Comparison of ENCODE assay signal across 11 cellular contexts in genomic region chr1:36096500-36097412, GRCh38. TPM values are rescaled to one million over a fixed set of nuclear protein-coding genes. Genes with fewer than 3 reads are reported as not detected.
DNase-seq lines count a peak whose midpoint lies in the region; ATAC-seq, FAIRE-seq and TF ChIP-seq lines count a peak whose summit lies in the region.
"Had no signal": no experiment of that assay in that cellular context is flagged by ENCODE, and none has a peak within 500 bp of the region (broad histone marks: within the 10 kb centered on the region; RNA-seq: fewer than 3 reads in every experiment).

No MANE protein-coding gene starts in this region.

- peak overlapping the region in 4 of 10 donors; percentile 10 to 40 (median 28) for H3K27ac ChIP-seq in heart right ventricle

- no peak for TF ChIP-seq CTCF in heart right ventricle (IDR thresholded peaks at IDR 0.05)
- TF ChIP-seq CTCF in fibroblast of mammary gland (conservative IDR thresholded peaks at IDR 0.05; ENCODE audit: control insufficient read depth, insufficient read depth, low read depth, low read length) = no peak

- no peak for ATAC-seq in left ventricle myocardium superior
- ATAC-seq in heart right ventricle = no peak
- ATAC-seq in HG03457 (IDR thresholded peaks at IDR 0.05; ENCODE audit: unreplicated experiment) = no peak
- no peak for ATAC-seq in HG03108 (IDR thresholded peaks at IDR 0.05; ENCODE audit: unreplicated experiment)

- no peaks in the 10 kb centered on the region for H3K27me3 ChIP-seq in heart right ventricle

- H3K9me3 ChIP-seq in heart right ventricle = no peaks in the 10 kb centered on the region

- no peak for FAIRE-seq in urothelium cell line (lab: Jason Lieb, UNC)
- FAIRE-seq: GM12891, TTC549 had no signal

- peak; percentile 24 for DNase-seq in left ventricle myocardium superior
- DNase-seq in heart right ventricle = no peak
- peak; percentile 41 for DNase-seq in RKO (ENCODE audit: low spot score)
- peak; percentile 13 for DNase-seq in fibroblast of mammary gland (ENCODE audit: low read depth)
- DNase-seq in urothelium cell line (ENCODE audit: low spot score) = peak; percentile 43
- no peak for DNase-seq in activated CD4-positive, CD25-positive, alpha-beta regulatory T cell (lab: John Stamatoyannopoulos, UW)
- DNase-seq: effector CD4-positive, alpha-beta T cell had no signal

- 67 to 68% methylated on average over 16 of the region's 16 CpGs for WGBS in heart right ventricle, 2 donors

- peaks cover 3 to 50% (median 40%) of the 10 kb centered on the region in 9 donors for H3K4me1 ChIP-seq in heart right ventricle

- H3K4me3 ChIP-seq in heart right ventricle = no peak overlapping the region
- no peak overlapping the region for H3K4me3 ChIP-seq in fibroblast of mammary gland (ENCODE audit: control insufficient read depth, low read depth, low read length)

- H3K36me3 ChIP-seq in heart right ventricle = peaks cover 0 to 52% (median 22%) of the 10 kb centered on the region in 9 donors

- intact Hi-C loops in left ventricle myocardium superior (cut with micrococcal nuclease) (loop anchor here (10.0 kb wide), 1 partner anchor 318 kb away; no protein-coding TSS in a partner anchor), heart right ventricle (cut with DNase I) (loop anchor here in 8 of 10 donors (2.0 to 10.0 kb wide), 10 partner anchors 36 to 328 kb away; no protein-coding TSS in a partner anchor)

RNA-seq across cellular contexts. Expression of gene ADPRS, which starts 8.1 kb away (rescaled TPM):
- 16.9 TPM for total RNA-seq in left ventricle myocardium superior
- total RNA-seq in heart right ventricle = 10 to 100 TPM; 11.0 to 24.3 (median 15.6) TPM
- 10 to 100 TPM; 18.9 to 23.0 TPM for polyA plus RNA-seq in heart right ventricle

RNA-seq across cellular contexts. Expression of gene TEKT2, which starts 12.9 kb away (rescaled TPM):
- total RNA-seq in left ventricle myocardium superior (not detected), heart right ventricle (not detected)
- under 1 TPM in 1 of 2 donors, not detected in 1; 0.06 TPM for polyA plus RNA-seq in heart right ventricle

RNA-seq across cellular contexts. Expression of gene COL8A2, which starts 28.3 kb away (rescaled TPM):
- total RNA-seq in left ventricle myocardium superior (0.67 TPM), heart right ventricle (1 to 10 TPM in 3 of 10 donors, under 1 TPM in 7; 0.53 to 2.0 (median 0.73) TPM)
- under 1 TPM; 0.58 to 0.80 TPM for polyA plus RNA-seq in heart right ventricle

RNA-seq across cellular contexts. Expression of gene TRAPPC3, which starts 52.5 kb away (rescaled TPM):
- 57.8 TPM for total RNA-seq in left ventricle myocardium superior
- 10 to 100 TPM; 41.6 to 62.6 (median 48.4) TPM for total RNA-seq in heart right ventricle
- 10 to 100 TPM; 33.6 to 73.8 TPM for polyA plus RNA-seq in heart right ventricle

RNA-seq across cellular contexts. Expression of gene MAP7D1, which starts 59.2 kb away (rescaled TPM):
- total RNA-seq in left ventricle myocardium superior = 385 TPM
- total RNA-seq in heart right ventricle = 100 to 1,000 TPM; 277 to 364 (median 325) TPM
- polyA plus RNA-seq in heart right ventricle = 100 to 1,000 TPM; 176 to 225 TPM

Comparison
In these comparisons a context has a peak if more than half of its experiments do, and no peak if none do; other contexts are left out.
1. DNase-seq: peak in left ventricle myocardium superior (single experiment), RKO (single experiment), fibroblast of mammary gland (single experiment) and urothelium cell line (single experiment); none in heart right ventricle (0 of 2) and activated CD4-positive, CD25-positive, alpha-beta regulatory T cell (0 of 4).